20 cellular contexts compared by ENCODE assay signal in the genomic region with DNA sequence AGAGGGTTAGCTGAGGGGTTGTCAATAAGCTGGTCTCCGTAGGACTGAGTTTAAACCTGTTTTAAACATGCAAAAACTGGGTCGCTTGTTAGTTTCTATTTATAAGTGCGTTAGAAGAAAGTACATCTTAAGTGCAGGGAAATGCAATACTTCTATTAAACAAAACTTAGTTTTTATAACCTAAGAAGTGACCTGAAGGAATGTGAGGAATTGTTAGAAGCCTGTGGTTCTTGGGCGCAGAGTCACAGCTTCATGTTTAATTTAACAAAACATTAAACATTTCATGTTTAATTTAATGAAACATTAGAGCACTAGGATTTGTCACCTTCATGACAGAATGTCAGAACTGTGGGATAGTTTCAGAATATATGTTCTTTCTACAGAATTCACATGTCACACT.
DNase-seq lines count a peak whose midpoint lies in the region; TF ChIP-seq lines count a peak whose summit lies in the region.
"Had no signal": no experiment of that assay in that cellular context is flagged by ENCODE, and none has a peak within 500 bp of the region (broad histone marks: within the 10 kb centered on the region; RNA-seq: fewer than 3 reads in every experiment).

No MANE protein-coding gene starts in this region.

- dilution Hi-C loops in mammary epithelial cell (cut with HindIII; ENCODE audit: low sequenced_read_pairs) = no loop called here

- H2BK12ac ChIP-seq in mesenchymal stem cell (ENCODE audit: low read length in 2 of 2) = no peak overlapping the region

- H3K4me1 Mint-ChIP-seq in endodermal cell = peaks cover 30% of the 10 kb centered on the region

- no peak overlapping the region for H4K8ac ChIP-seq in mesenchymal stem cell (ENCODE audit: low read length)

- H3K4me2 ChIP-seq in mammary epithelial cell (ENCODE audit: insufficient read depth, low read depth, low read length) (peak overlapping the region; percentile 82), mesenchymal stem cell (ENCODE audit: low read length, poor library complexity, severe bottlenecking) (no peak overlapping the region)

- in situ Hi-C loops in mammary epithelial cell (cut with MboI; ENCODE audit: low sequenced_read_pairs in 2 of 2) = loop anchor here in 1 of 2 donors (10.0 kb wide), 1 partner anchor 123 kb away; no protein-coding TSS in a partner anchor

- no peaks in the 10 kb centered on the region for H3K27me3 Mint-ChIP-seq in endodermal cell (ENCODE audit: insufficient read depth)

- WGBS in mammary epithelial cell (ENCODE audit: low coverage, missing lambda C conversion rate) = 50% methylated on average over 4 of the region's 4 CpGs
- 80 to 92% methylated on average over 1 to 4 of the region's 4 CpGs for WGBS in endodermal cell (ENCODE audit: insufficient coverage in 1 of 2, insufficient read length in 1 of 2), 2 experiments
- WGBS in mesenchymal stem cell = 56% methylated on average over 1 of the region's 4 CpGs

- H2AFZ ChIP-seq in mammary epithelial cell (ENCODE audit: low read depth, low read length) (no peak overlapping the region), mesenchymal stem cell (ENCODE audit: low read depth, low read length) (no peak overlapping the region)

- H2BK120ac ChIP-seq in mesenchymal stem cell (ENCODE audit: low read depth, low read length) = no peak overlapping the region

- no peak for DNase-seq in mammary epithelial cell
- DNase-seq in breast epithelium (ENCODE audit: low spot score in 2 of 2) = no peak
- DNase-seq in endodermal cell = no peak
- no peak for DNase-seq in mesenchymal stem cell
- no peak for DNase-seq in activated naive CD4-positive, alpha-beta T cell (lab: John Stamatoyannopoulos, UW)
- DNase-seq in NCI-H187 (lab: John Stamatoyannopoulos, UW) = no peak
- DNase-seq in NCI-H2171 (lab: John Stamatoyannopoulos, UW) = no peak
- DNase-seq in effector CD4-positive, alpha-beta T cell = no peak
- DNase-seq: H7, Kasumi-1, MG63, NCI-H1048, NCI-H1436, NCI-H1930, NCI-H345, NCI-H524 treated with DMSO at 0.1 percent for 48 hours, NCI-H82, SIG-M5 had no signal

- H3K23ac ChIP-seq in mesenchymal stem cell (ENCODE audit: low read length in 2 of 2) = no peak overlapping the region

- H3K4me3 ChIP-seq in mammary epithelial cell (replicated peaks in 1 of 3; ENCODE audit: insufficient read depth in 1 of 3, low read depth in 2 of 3, low read length in 3 of 3) (peak overlapping the region; percentile 30 to 66 (median 61)), breast epithelium (no peak overlapping the region), endodermal cell (ENCODE audit: low read length) (peak overlapping the region; percentile 56), mesenchymal stem cell (ENCODE audit: insufficient read depth in 1 of 2, low read depth in 1 of 2, low read length in 2 of 2) (no peak overlapping the region)
- H3K4me3 ChIP-seq: MG63 had no signal

- no peak overlapping the region for H3K4ac ChIP-seq in mesenchymal stem cell (ENCODE audit: low read depth in 1 of 2, low read length in 2 of 2)

- TF ChIP-seq POLR2A in breast epithelium (IDR thresholded peaks at IDR 0.05) = no peak

- H3K4me1 ChIP-seq in mammary epithelial cell (ENCODE audit: insufficient read depth, low read length) = peaks cover 31% of the 10 kb centered on the region
- H3K4me1 ChIP-seq in breast epithelium = no peaks in the 10 kb centered on the region
- H3K4me1 ChIP-seq in endodermal cell (ENCODE audit: control insufficient read depth, insufficient read depth, low read length) = peaks cover 10% of the 10 kb centered on the region
- peaks cover 2% of the 10 kb centered on the region for H3K4me1 ChIP-seq in mesenchymal stem cell (ENCODE audit: control insufficient read depth, insufficient read depth, low read depth, low read length)

- H2BK15ac ChIP-seq in mesenchymal stem cell (ENCODE audit: low read depth, poor library complexity, severe bottlenecking) = no peak overlapping the region

- peaks cover 28% of the 10 kb centered on the region for H3K79me1 ChIP-seq in mesenchymal stem cell (replicated peaks; ENCODE audit: low read length, poor library complexity, severe bottlenecking)

- no peak for TF ChIP-seq CTCF in mammary epithelial cell (conservative IDR thresholded peaks at IDR 0.05 in 1 of 2, IDR thresholded peaks at IDR 0.05 in 1 of 2; ENCODE audit: extremely low read depth in 1 of 2, insufficient read depth in 1 of 2, low read depth in 1 of 2, low read length in 2 of 2)
- TF ChIP-seq CTCF in breast epithelium (IDR thresholded peaks at IDR 0.05) = no peak
- TF ChIP-seq CTCF in endodermal cell (conservative IDR thresholded peaks at IDR 0.05) = no peak

- no peak overlapping the region for H2AK5ac ChIP-seq in mesenchymal stem cell (ENCODE audit: low read length, severe bottlenecking)

- BruUV-seq in mammary epithelial cell (replicated peaks; lab: Mats Ljungman, UMichigan) = no TSS peak

- peaks cover 8% of the 10 kb centered on the region for H3K9me3 Mint-ChIP-seq in endodermal cell

- no peaks in the 10 kb centered on the region for H3K27me3 ChIP-seq in mammary epithelial cell (ENCODE audit: insufficient read depth, low read length)
- H3K27me3 ChIP-seq in breast epithelium = no peaks in the 10 kb centered on the region
- H3K27me3 ChIP-seq in endodermal cell (ENCODE audit: control insufficient read depth, insufficient read depth, low read length, poor library complexity, severe bottlenecking) = no peaks in the 10 kb centered on the region
- H3K27me3 ChIP-seq in mesenchymal stem cell (ENCODE audit: control insufficient read depth in 1 of 2, insufficient read depth in 1 of 2, low read length in 2 of 2) = peaks cover 0 to 41% of the 10 kb centered on the region in 2 experiments
- H3K27me3 ChIP-seq: MG63 had no signal

- H3K9me3 ChIP-seq in mammary epithelial cell (replicated peaks; ENCODE audit: insufficient read depth, low read length) = no peaks in the 10 kb centered on the region
- H3K9me3 ChIP-seq in breast epithelium = no peaks in the 10 kb centered on the region
- peaks cover 13% of the 10 kb centered on the region for H3K9me3 ChIP-seq in endodermal cell (ENCODE audit: control insufficient read depth, low read length)
- H3K9me3 ChIP-seq in mesenchymal stem cell (ENCODE audit: control insufficient read depth, low read length) = no peaks in the 10 kb centered on the region
- H3K9me3 ChIP-seq: MG63 had no signal

- H3K27ac ChIP-seq in mammary epithelial cell (ENCODE audit: insufficient read depth, low read depth, low read length) (peak overlapping the region; percentile 87), breast epithelium (no peak overlapping the region), endodermal cell (ENCODE audit: low read depth, low read length) (no peak overlapping the region), mesenchymal stem cell (ENCODE audit: low read length, poor library complexity, severe bottlenecking) (peak overlapping the region; percentile 36)
- H3K27ac ChIP-seq: 22Rv1, C4-2B had no signal

- no peak overlapping the region for H3K4me3 Mint-ChIP-seq in endodermal cell

- intact Hi-C loops in mammary epithelial cell (cut with micrococcal nuclease) = loop anchor here (2.0 to 5.0 kb wide), 2 partner anchors 175 to 397 kb away; no protein-coding TSS in a partner anchor
- intact Hi-C loops in breast epithelium (cut with DNase I; ENCODE audit: low total_unique reads) = no loop called here

- no peak overlapping the region for H3K27ac Mint-ChIP-seq in endodermal cell

- H3K79me2 ChIP-seq in mammary epithelial cell (ENCODE audit: insufficient read depth, low read length) = peaks cover 47% of the 10 kb centered on the region

- no peak overlapping the region for H4K91ac ChIP-seq in mesenchymal stem cell (ENCODE audit: low read length)

- no peaks in the 10 kb centered on the region for H4K20me1 ChIP-seq in mammary epithelial cell (ENCODE audit: insufficient read depth, low read length)

- H3K9ac ChIP-seq in mammary epithelial cell (ENCODE audit: insufficient read depth, low read length) (peak overlapping the region; percentile 89), endodermal cell (ENCODE audit: extremely low read depth, low read length, poor library complexity, severe bottlenecking) (no peak overlapping the region), mesenchymal stem cell (ENCODE audit: low read length) (no peak overlapping the region)

- H3K14ac ChIP-seq in mesenchymal stem cell (ENCODE audit: low read length in 2 of 2) = no peak overlapping the region

- H3K18ac ChIP-seq in mesenchymal stem cell (ENCODE audit: low read depth in 1 of 2, low read length in 2 of 2) = no peak overlapping the region

- H3K36me3 ChIP-seq in mammary epithelial cell (ENCODE audit: insufficient read depth, low read length) = no peaks in the 10 kb centered on the region
- no peaks in the 10 kb centered on the region for H3K36me3 ChIP-seq in breast epithelium
- H3K36me3 ChIP-seq in endodermal cell (ENCODE audit: control insufficient read depth, insufficient read depth, low read length) = no peaks in the 10 kb centered on the region
- peaks cover 0 to 11% of the 10 kb centered on the region in 2 experiments for H3K36me3 ChIP-seq in mesenchymal stem cell (ENCODE audit: control insufficient read depth in 1 of 2, insufficient read depth in 2 of 2, low read depth in 1 of 2, low read length in 2 of 2)
- H3K36me3 ChIP-seq: MG63 had no signal

- CTCF ChIA-PET in mammary epithelial cell (lab: Charles Lee; ENCODE audit: low non-redundant PET) = no interaction called here

- H3K36me3 Mint-ChIP-seq in endodermal cell (ENCODE audit: low read depth) = no peaks in the 10 kb centered on the region

- H2BK5ac ChIP-seq in mesenchymal stem cell (ENCODE audit: low read depth, low read length, poor library complexity, severe bottlenecking) = no peak overlapping the region

Comparison
In these comparisons a context has a peak if more than half of its experiments do, and no peak if none do; other contexts are left out.
1. H3K27ac ChIP-seq: peak in mammary epithelial cell (single experiment) and mesenchymal stem cell (single experiment); none in breast epithelium (0 of 2) and endodermal cell (single experiment).
2. H3K4me3 ChIP-seq: peak in mammary epithelial cell (3 of 3) and endodermal cell (single experiment); none in breast epithelium (0 of 3) and mesenchymal stem cell (0 of 2).